ENCODE assay signal across 1 cellular context in the genomic region with DNA sequence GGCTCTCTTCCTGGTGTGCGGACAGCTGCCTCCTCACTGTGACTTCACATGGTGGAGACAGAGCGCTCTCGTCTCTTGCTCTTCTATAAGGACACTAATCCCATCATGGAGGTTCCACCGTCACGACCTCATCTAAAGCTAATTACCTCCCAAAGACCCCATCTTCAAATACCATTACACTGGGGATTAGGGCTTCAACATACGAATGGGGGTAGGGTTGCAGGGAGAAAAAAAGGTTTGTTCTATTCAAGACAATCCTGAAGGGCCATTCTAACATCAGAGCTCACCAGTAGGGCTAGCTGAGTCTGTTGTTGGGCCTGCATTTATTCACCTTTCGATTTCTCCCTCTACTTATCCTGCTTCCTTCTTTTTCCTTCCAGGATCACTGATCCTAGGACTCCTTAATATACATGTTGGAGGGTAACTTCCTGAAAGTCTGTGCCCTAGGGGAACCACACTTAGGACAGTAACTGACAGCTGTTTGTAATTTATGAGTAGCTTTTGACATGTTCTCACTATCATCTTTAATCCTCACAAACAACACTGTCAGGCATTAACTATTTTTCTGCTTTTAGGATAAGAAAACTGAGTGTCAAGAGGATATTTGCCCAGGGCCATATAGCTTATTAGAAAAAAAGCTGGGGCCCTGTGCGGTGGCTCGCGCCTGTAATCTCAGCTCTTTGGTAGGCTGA.
TF ChIP-seq lines count a peak whose summit lies in the region.

No MANE protein-coding gene starts in this region.

TF ChIP-seq in IMR-90, 13 proteins besides CTCF, POLR2A, EP300 and RAD21:
- no peak for TF ChIP-seq CEBPB (IDR thresholded peaks at IDR 0.05; ENCODE audit: low read depth, low read length)
- TF ChIP-seq, protein P1, sequence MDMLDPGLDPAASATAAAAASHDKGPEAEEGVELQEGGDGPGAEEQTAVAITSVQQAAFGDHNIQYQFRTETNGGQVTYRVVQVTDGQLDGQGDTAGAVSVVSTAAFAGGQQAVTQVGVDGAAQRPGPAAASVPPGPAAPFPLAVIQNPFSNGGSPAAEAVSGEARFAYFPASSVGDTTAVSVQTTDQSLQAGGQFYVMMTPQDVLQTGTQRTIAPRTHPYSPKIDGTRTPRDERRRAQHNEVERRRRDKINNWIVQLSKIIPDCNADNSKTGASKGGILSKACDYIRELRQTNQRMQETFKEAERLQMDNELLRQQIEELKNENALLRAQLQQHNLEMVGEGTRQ (IDR thresholded peaks at IDR 0.05; ENCODE audit: low read depth, low read length), result no peak
- TF ChIP-seq SMC3 (IDR thresholded peaks at IDR 0.05; ENCODE audit: low read depth, low read length), result no peak
- no peak for TF ChIP-seq FOS (IDR thresholded peaks at IDR 0.05; ENCODE audit: low read depth, low read length)
- no peak for TF ChIP-seq NFE2L2 (IDR thresholded peaks at IDR 0.05; ENCODE audit: low read depth, low read length)
- TF ChIP-seq CHD1 (IDR thresholded peaks at IDR 0.05; ENCODE audit: low read depth, low read length), result no peak
- no peak for TF ChIP-seq RCOR1 (IDR thresholded peaks at IDR 0.05; ENCODE audit: insufficient replicate concordance, low read length)
- TF ChIP-seq MAFK (IDR thresholded peaks at IDR 0.05; ENCODE audit: low read depth, low read length), result no peak
- TF ChIP-seq MAZ (IDR thresholded peaks at IDR 0.05; ENCODE audit: borderline replicate concordance, low read depth, low read length), result no peak
